14 cellular contexts compared by ENCODE assay signal in the genomic region with DNA sequence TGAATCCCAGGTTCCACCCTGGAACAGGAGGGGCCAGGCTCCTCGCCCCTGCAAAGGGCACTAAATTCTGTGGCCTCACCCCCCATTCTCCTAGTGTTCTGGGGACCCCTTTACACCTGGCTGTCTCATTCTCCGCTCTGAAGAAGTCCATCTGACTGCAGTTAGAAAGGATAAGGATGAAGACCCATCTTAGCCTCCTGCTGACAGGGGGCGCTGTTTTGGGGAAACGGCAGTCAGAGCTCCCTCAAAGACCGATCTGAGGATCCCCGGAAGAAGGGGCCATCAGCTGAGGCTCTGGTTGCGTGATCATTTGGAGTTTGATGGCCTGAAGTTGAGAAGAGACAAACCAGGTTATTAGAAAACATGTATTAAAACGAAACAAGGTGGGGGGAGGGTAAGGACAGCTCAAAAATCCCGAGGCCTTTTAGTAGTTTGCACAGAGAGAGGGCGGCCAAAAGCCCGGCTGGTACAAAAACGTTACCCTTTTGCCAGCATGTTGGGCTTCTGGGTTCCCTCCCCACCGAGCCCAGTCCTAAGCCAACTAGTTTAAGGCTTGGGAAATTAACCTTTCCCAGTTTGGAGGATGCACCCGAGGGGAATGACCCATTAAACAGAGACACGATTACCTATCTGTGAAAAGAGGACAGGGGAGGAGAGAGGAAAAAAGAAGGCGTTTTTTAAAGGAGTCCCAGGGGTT.
DNase-seq lines count a peak whose midpoint lies in the region; ATAC-seq and TF ChIP-seq lines count a peak whose summit lies in the region.
"Had no signal": no experiment of that assay in that cellular context is flagged by ENCODE, and none has a peak within 500 bp of the region (broad histone marks: within the 10 kb centered on the region; RNA-seq: fewer than 3 reads in every experiment).

No MANE protein-coding gene starts in this region.

- no peaks in the 10 kb centered on the region for H3K27me3 Mint-ChIP-seq in Caco-2 (ENCODE audit: insufficient read depth, unreplicated experiment)
- H3K27me3 Mint-ChIP-seq in activated T-helper 17 cell treated with anti-CD3 and anti-CD28 coated beads, Interleukin-2, amount 50 U/mL, for 72 hours: peaks cover 3% of the 10 kb centered on the region

- no peaks in the 10 kb centered on the region for H3K9me3 Mint-ChIP-seq in Caco-2 (ENCODE audit: unreplicated experiment)
- no peaks in the 10 kb centered on the region for H3K9me3 Mint-ChIP-seq in activated T-helper 17 cell treated with anti-CD3 and anti-CD28 coated beads, Interleukin-2, amount 50 U/mL, for 72 hours
- H3K9me3 Mint-ChIP-seq: stimulated activated naive B cell treated with anti-CD40 and anti-IgM and Interleukin-4, amounts not matched to agents 10 μg/mL and 1 μg/mL and 100 μg/mL, for 72 hours had no signal

- H3F3A ChIP-seq in PC-3 (ENCODE audit: low read length, unreplicated experiment): no peaks in the 10 kb centered on the region

- in situ Hi-C loops in GM13976 (cut with MboI; ENCODE audit: low sequenced_read_pairs, unreplicated experiment): no loop called here

- H3K9me3 ChIP-seq in Caco-2 (no peaks in the 10 kb centered on the region), PC-3 (ENCODE audit: low read length) (no peaks in the 10 kb centered on the region), iPS-20b (ENCODE audit: insufficient read depth, low read depth, low read length) (no peaks in the 10 kb centered on the region)
- H3K9me3 ChIP-seq: SJSA1 had no signal

- H3K9ac ChIP-seq in PC-3 (ENCODE audit: low read length) (no peak overlapping the region), iPS-20b (ENCODE audit: low read depth, low read length) (no peak overlapping the region; the same call in 1 of the 2 replicates)

- H3K36me3 ChIP-seq in Caco-2 (ENCODE audit: control insufficient read depth, insufficient read depth, low read length): no peaks in the 10 kb centered on the region; the same call in 1 of the 2 replicates
- no peaks in the 10 kb centered on the region for H3K36me3 ChIP-seq in PC-3 (ENCODE audit: low read depth, low read length)
- no peaks in the 10 kb centered on the region for H3K36me3 ChIP-seq in iPS-20b (ENCODE audit: insufficient read depth, low read depth, low read length)
- H3K36me3 ChIP-seq: SJSA1 had no signal

- no peaks in the 10 kb centered on the region for H3K27me3 ChIP-seq in Caco-2 (replicated peaks; ENCODE audit: control insufficient read depth, insufficient read depth, low read length)
- H3K27me3 ChIP-seq in PC-3 (ENCODE audit: low read length): no peaks in the 10 kb centered on the region
- H3K27me3 ChIP-seq in iPS-20b (ENCODE audit: insufficient read depth, low read length): no peaks in the 10 kb centered on the region

- POLR2A ChIA-PET in Caco-2 (lab: Charles Lee) (interaction anchor here (0.6 kb wide), 1 partner anchor 58 kb away, joined by 3 read pairs; no protein-coding TSS in a partner anchor), PC-3 (lab: Charles Lee; ENCODE audit: unreplicated experiment) (no interaction called here)

- no peak overlapping the region for H3K4me2 ChIP-seq in PC-3 (ENCODE audit: low read length)

- H3K9me2 ChIP-seq in PC-3 (replicated peaks; ENCODE audit: low read length): no peaks in the 10 kb centered on the region

- H3K27ac ChIP-seq in PC-3 (ENCODE audit: low read length) (no peak overlapping the region), iPS-20b (ENCODE audit: low read length) (no peak overlapping the region)
- H3K27ac ChIP-seq: HL-60, SJSA1 had no signal

- DNase-seq in Caco-2 (no peak), PC-3 (no peak), GM13976 (ENCODE audit: low spot score) (no peak)
- DNase-seq: activated CD4-positive, alpha-beta T cell treated with anti-CD3 and anti-CD28 coated beads, Interleukin-2, amount 50 U/mL, for 4 hours; EL; NCI-H2171; stimulated activated naive B cell treated with anti-CD40 and anti-IgM and Interleukin-4, amounts not matched to agents 10 μg/mL and 1 μg/mL and 100 μg/mL, for 72 hours had no signal

- peak overlapping the region; percentile 12 for H3K27ac Mint-ChIP-seq in Caco-2 (ENCODE audit: unreplicated experiment)
- no peak overlapping the region for H3K27ac Mint-ChIP-seq in activated T-helper 17 cell treated with anti-CD3 and anti-CD28 coated beads, Interleukin-2, amount 50 U/mL, for 72 hours
- H3K27ac Mint-ChIP-seq: stimulated activated naive B cell treated with anti-CD40 and anti-IgM and Interleukin-4, amounts not matched to agents 10 μg/mL and 1 μg/mL and 100 μg/mL, for 72 hours had no signal

- H3K4me3 ChIP-seq in Caco-2 (ENCODE audit: low read depth, low read length) (no peak overlapping the region), GM12875 (ENCODE audit: low read depth, low read length) (no peak overlapping the region), PC-3 (ENCODE audit: low read length) (no peak overlapping the region), iPS-20b (ENCODE audit: low read length) (peak overlapping the region; percentile 18; the same call in 1 of the 2 replicates)
- H3K4me3 ChIP-seq: SJSA1 had no signal

- H3K4me1 ChIP-seq in Caco-2 (peaks cover 52% of the 10 kb centered on the region), PC-3 (ENCODE audit: insufficient read depth, low read length) (peaks cover 22% of the 10 kb centered on the region), iPS-20b (ENCODE audit: insufficient read depth, low read length) (peaks cover 31% of the 10 kb centered on the region)
- H3K4me1 ChIP-seq: SJSA1 had no signal

- H3K4me1 Mint-ChIP-seq in Caco-2 (ENCODE audit: low read depth, unreplicated experiment): peaks cover 44% of the 10 kb centered on the region
- H3K4me1 Mint-ChIP-seq in activated T-helper 17 cell treated with anti-CD3 and anti-CD28 coated beads, Interleukin-2, amount 50 U/mL, for 72 hours: no peaks in the 10 kb centered on the region
- H3K4me1 Mint-ChIP-seq: stimulated activated naive B cell treated with anti-CD40 and anti-IgM and Interleukin-4, amounts not matched to agents 10 μg/mL and 1 μg/mL and 100 μg/mL, for 72 hours had no signal

- BruUV-seq in Caco-2 (replicated peaks; lab: Mats Ljungman, UMichigan) (no TSS peak), PC-3 (replicated peaks; lab: Mats Ljungman, UMichigan) (no TSS peak)

- ATAC-seq in PC-3: no peak
- no peak for ATAC-seq in activated T-helper 17 cell treated with anti-CD3 and anti-CD28 coated beads, Interleukin-2, amount 50 U/mL, for 72 hours (replicated peaks)
- ATAC-seq in GM18511 (IDR thresholded peaks at IDR 0.05; ENCODE audit: unreplicated experiment): no peak
- no peak for ATAC-seq in HG02938 (IDR thresholded peaks at IDR 0.05; ENCODE audit: unreplicated experiment)
- ATAC-seq: stimulated activated naive B cell treated with anti-CD40 and anti-IgM and Interleukin-4, amounts not matched to agents 10 μg/mL and 1 μg/mL and 100 μg/mL, for 72 hours had no signal

- H3K36me3 Mint-ChIP-seq in Caco-2 (ENCODE audit: insufficient read depth, unreplicated experiment): peaks cover 5% of the 10 kb centered on the region
- no peaks in the 10 kb centered on the region for H3K36me3 Mint-ChIP-seq in activated T-helper 17 cell treated with anti-CD3 and anti-CD28 coated beads, Interleukin-2, amount 50 U/mL, for 72 hours (ENCODE audit: low read depth)
- H3K36me3 Mint-ChIP-seq: stimulated activated naive B cell treated with anti-CD40 and anti-IgM and Interleukin-4, amounts not matched to agents 10 μg/mL and 1 μg/mL and 100 μg/mL, for 72 hours had no signal

- CTCF ChIA-PET in Caco-2 (lab: Charles Lee): interaction anchor here (0.7 kb wide), 1 partner anchor 107 kb away, joined by 3 read pairs; no protein-coding TSS in a partner anchor
- CTCF ChIA-PET in PC-3 (lab: Charles Lee): no interaction called here

- TF ChIP-seq CTCF in Caco-2 (IDR thresholded peaks at IDR 0.05; ENCODE audit: insufficient read depth in 1 of 2, low read depth in 1 of 2, low read length in 1 of 2, severe bottlenecking in 1 of 2, unreplicated experiment in 1 of 2) (peak in 1 of 2 experiments; percentile 7), GM12875 (IDR thresholded peaks at IDR 0.05; ENCODE audit: borderline replicate concordance, insufficient read depth, low read depth, low read length) (peak; percentile 41; the same call in 1 of the 2 replicates), PC-3 (conservative IDR thresholded peaks at IDR 0.05; ENCODE audit: low read depth, low read length) (peak; percentile 53), GM13976 (IDR thresholded peaks at IDR 0.05; ENCODE audit: borderline replicate concordance, control extremely low read depth, extremely low read depth, insufficient read depth, missing control alignments) (no peak)

- H3K79me2 ChIP-seq in PC-3 (ENCODE audit: low read length): no peaks in the 10 kb centered on the region

- H4K20me1 ChIP-seq in PC-3 (ENCODE audit: low read length): no peaks in the 10 kb centered on the region

- H3K4me3 Mint-ChIP-seq in Caco-2 (ENCODE audit: unreplicated experiment): no peak overlapping the region
- H3K4me3 Mint-ChIP-seq in activated T-helper 17 cell treated with anti-CD3 and anti-CD28 coated beads, Interleukin-2, amount 50 U/mL, for 72 hours: no peak overlapping the region
- H3K4me3 Mint-ChIP-seq: stimulated activated naive B cell treated with anti-CD40 and anti-IgM and Interleukin-4, amounts not matched to agents 10 μg/mL and 1 μg/mL and 100 μg/mL, for 72 hours had no signal

- no peak overlapping the region for H2AFZ ChIP-seq in PC-3 (ENCODE audit: low read length)

- intact Hi-C loops in Caco-2 (cut with micrococcal nuclease; ENCODE audit: unreplicated experiment) (no loop called here), PC-3 (cut with micrococcal nuclease) (no loop called here)
